Comparison of ENCODE assay signal across 1 cellular context in the genomic region with DNA sequence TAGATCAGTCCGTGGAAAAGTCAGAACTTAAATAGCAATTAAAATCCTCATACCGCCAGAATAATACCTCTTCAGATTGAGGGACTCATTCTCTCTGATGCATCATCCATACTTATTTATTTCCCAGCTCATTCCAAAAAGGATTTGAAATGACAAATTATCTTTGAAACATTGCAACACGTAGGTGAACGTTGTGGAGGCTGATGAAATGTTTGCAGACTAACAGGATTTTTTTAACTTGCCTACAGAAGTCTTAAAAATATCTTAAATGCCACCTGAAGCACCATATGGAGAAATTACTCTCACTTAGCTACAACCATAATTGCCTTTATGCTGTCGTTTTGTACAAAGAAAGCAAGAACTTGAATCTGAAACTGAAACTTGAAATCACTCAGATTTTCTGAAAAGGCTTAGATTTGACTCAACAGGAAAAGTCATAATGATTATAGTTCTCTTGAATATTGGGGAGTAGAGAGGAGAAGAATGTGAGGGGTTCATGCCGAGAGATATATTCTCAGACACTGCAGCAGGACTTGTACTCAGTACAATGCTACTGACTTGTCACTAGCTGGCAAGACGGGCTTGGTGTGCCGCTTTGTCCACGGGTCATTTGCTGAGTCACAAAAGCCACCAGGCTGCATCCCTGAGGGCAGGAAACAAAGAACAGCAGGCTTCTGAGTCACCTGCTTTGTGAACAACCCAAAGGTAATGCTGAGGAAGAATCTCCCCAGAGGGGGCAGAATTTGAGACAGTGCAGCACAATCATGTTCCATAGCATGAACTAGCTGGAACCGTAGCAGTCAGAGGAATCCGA.
TF ChIP-seq lines count a peak whose summit lies in the region.

No MANE protein-coding gene starts in this region.

TF ChIP-seq in HEK293, 187 proteins besides CTCF, POLR2A, EP300 and RAD21 (continued from another document):
- TF ChIP-seq ZIC2 (tag by site-specific recombination; IDR thresholded peaks at IDR 0.05) = peak; percentile 44
- TF ChIP-seq BCL11A (tag by site-specific recombination; IDR thresholded peaks at IDR 0.05; ENCODE audit: low read depth) = 0 out of 2 replicates have a peak, but pooled peaks have one; percentile 26
- peak; percentile 66 for TF ChIP-seq SP7 (tag by site-specific recombination; IDR thresholded peaks at IDR 0.05)
- TF ChIP-seq ZNF2 (tag by site-specific recombination; IDR thresholded peaks at IDR 0.05) = 0 out of 2 replicates have a peak, but pooled peaks have one; percentile 36
- TF ChIP-seq ZNF600 (tag by site-specific recombination; IDR thresholded peaks at IDR 0.05) = peak; percentile 96
- peak; percentile 54 for TF ChIP-seq GLIS1 (tag by site-specific recombination; IDR thresholded peaks at IDR 0.05)
- no peak for TF ChIP-seq ZNF624 (tag by site-specific recombination; IDR thresholded peaks at IDR 0.05)
- no peak for TF ChIP-seq ZNF214 (tag by site-specific recombination; IDR thresholded peaks at IDR 0.05; ENCODE audit: borderline replicate concordance)
- TF ChIP-seq, protein P1, sequence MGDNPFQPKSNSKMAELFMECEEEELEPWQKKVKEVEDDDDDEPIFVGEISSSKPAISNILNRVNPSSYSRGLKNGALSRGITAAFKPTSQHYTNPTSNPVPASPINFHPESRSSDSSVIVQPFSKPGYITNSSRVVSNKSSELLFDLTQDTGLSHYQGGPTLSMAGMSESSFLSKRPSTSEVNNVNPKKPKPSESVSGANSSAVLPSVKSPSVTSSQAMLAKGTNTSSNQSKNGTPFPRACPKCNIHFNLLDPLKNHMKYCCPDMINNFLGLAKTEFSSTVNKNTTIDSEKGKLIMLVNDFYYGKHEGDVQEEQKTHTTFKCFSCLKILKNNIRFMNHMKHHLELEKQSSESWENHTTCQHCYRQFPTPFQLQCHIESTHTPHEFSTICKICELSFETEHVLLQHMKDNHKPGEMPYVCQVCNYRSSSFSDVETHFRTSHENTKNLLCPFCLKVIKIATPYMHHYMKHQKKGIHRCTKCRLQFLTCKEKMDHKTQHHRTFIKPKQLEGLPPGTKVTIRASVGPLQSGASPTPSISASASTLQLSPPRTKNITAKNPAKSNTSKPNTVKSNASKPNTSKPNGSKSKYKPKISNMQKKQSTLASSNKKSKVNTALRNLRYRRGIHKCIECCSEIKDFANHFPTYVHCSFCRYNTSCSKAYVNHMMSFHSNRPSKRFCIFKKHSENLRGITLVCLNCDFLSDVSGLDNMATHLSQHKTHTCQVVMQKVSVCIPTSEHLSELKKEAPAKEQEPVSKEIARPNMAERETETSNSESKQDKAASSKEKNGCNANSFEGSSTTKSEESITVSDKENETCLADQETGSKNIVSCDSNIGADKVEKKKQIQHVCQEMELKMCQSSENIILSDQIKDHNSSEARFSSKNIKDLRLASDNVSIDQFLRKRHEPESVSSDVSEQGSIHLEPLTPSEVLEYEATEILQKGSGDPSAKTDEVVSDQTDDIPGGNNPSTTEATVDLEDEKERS (tag by site-specific recombination; IDR thresholded peaks at IDR 0.05) = 0 out of 2 replicates have a peak, but pooled peaks have one; percentile 9
- 0 out of 2 replicates have a peak, but pooled peaks have one; percentile 37 for TF ChIP-seq ZSCAN30 (tag by site-specific recombination; IDR thresholded peaks at IDR 0.05)
- TF ChIP-seq ZEB2 (tag by site-specific recombination; IDR thresholded peaks at IDR 0.05) = 0 out of 2 replicates have a peak, but pooled peaks have one; percentile 31
- peak; percentile 49; the same call in 1 of the 2 replicates for TF ChIP-seq ZNF660 (tag by site-specific recombination; IDR thresholded peaks at IDR 0.05)
